ENCODE assay signal across 9 cellular contexts in the genomic region with DNA sequence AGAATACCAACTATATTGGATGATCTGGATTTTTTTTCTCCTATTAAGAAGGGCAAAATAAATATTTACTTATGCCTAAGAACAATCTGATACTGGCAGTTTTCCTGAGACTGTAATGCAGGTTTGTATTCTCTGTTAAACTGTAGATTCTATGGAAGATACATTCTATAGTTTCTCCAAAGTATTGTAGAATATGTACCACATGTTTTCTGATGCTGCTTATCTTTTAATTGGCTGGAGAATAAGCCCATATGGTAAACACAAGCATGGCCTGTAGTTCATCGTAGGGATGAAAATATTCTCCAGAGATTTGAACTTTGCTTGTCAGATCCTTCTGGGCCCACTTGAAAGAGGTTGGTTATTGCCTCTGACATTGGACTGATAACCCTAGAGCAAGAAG.
"Had no signal": no experiment of that assay in that cellular context is flagged by ENCODE, and none has a peak within 500 bp of the region (broad histone marks: within the 10 kb centered on the region; RNA-seq: fewer than 3 reads in every experiment).

No MANE protein-coding gene starts in this region.

- H3K9me3 Mint-ChIP-seq: HFFc6 had no signal

- H3K4me1 Mint-ChIP-seq: IgD-negative memory B cell had no signal

- H3K4me3 ChIP-seq: GM23248, HAP-1 had no signal

- H3K9ac ChIP-seq: GM23248 had no signal

- H3K27ac Mint-ChIP-seq: HFFc6, IgD-negative memory B cell had no signal

- H3K27me3 Mint-ChIP-seq: IgD-negative memory B cell had no signal

- H3K27ac ChIP-seq: GM23248, HL-60 had no signal

- H3K4me3 Mint-ChIP-seq: HFFc6, IgD-negative memory B cell had no signal

- H3K36me3 Mint-ChIP-seq: IgD-negative memory B cell had no signal

- ATAC-seq: HCT116, HepG2 had no signal

- H3K36me3 ChIP-seq: HAP-1 had no signal

- H3K9me3 ChIP-seq: HAP-1 had no signal

- DNase-seq: GM23248, GOT3, H7, HFFc6 had no signal

- H2AFZ ChIP-seq: GM23248 had no signal
